In genomic region chr9:113298924-113299770, GRCh38 we compare ENCODE assay signal across 23 cellular contexts.
DNase-seq lines count a peak whose midpoint lies in the region; ATAC-seq lines count a peak whose summit lies in the region.
"Had no signal": no experiment of that assay in that cellular context is flagged by ENCODE, and none has a peak within 500 bp of the region (broad histone marks: within the 10 kb centered on the region; RNA-seq: fewer than 3 reads in every experiment).

No MANE protein-coding gene starts in this region.

- H3K4me1 ChIP-seq in mucosa of stomach (ENCODE audit: control insufficient read depth, insufficient read depth, low read length) = peaks cover 28% of the 10 kb centered on the region
- H3K4me1 ChIP-seq: ascending aorta, esophagus muscularis mucosa, tibial nerve had no signal

- H3K9me3 ChIP-seq in mucosa of stomach (ENCODE audit: control insufficient read depth, low read length) = no peaks in the 10 kb centered on the region
- H3K9me3 ChIP-seq: ascending aorta, esophagus muscularis mucosa, mucosa of descending colon, neutrophil, tibial nerve had no signal

- H3K4me1 Mint-ChIP-seq in T-helper 2 cell treated with Interferon-gamma antibody and Interleukin-4, amounts not matched to agents 5 μg/mL and 100 μg/mL, for 36 hours (ENCODE audit: low read depth) = no peaks in the 10 kb centered on the region
- H3K4me1 Mint-ChIP-seq: activated naive CD4-positive, alpha-beta T cell treated with anti-CD3 and anti-CD28 coated beads, Interleukin-2, amount 10 ng/mL, durations not matched to agents 7 days and 5 days; B cell had no signal

- H3K9me3 Mint-ChIP-seq in T-helper 2 cell treated with Interferon-gamma antibody and Interleukin-4, amounts not matched to agents 5 μg/mL and 100 μg/mL, for 36 hours = no peaks in the 10 kb centered on the region
- H3K9me3 Mint-ChIP-seq: activated CD4-positive, alpha-beta memory T cell treated with anti-CD3 and anti-CD28 coated beads for 36 hours; activated naive CD4-positive, alpha-beta T cell treated with anti-CD3 and anti-CD28 coated beads, Interleukin-2, amount 10 ng/mL, durations not matched to agents 7 days and 5 days; activated T-cell treated with anti-CD3 and anti-CD28 coated beads, Interleukin-2, amount 50 U/mL, for 24 hours; IgD-negative memory B cell; stimulated activated memory B cell treated with anti-CD40 and anti-IgM and Interleukin-4, amounts not matched to agents 10 μg/mL and 1 μg/mL and 100 μg/mL, for 72 hours had no signal

- no peak overlapping the region for H3K4me3 ChIP-seq in mucosa of stomach (ENCODE audit: low read length)
- H3K4me3 ChIP-seq: ascending aorta, esophagus muscularis mucosa, mucosa of descending colon, tibial nerve had no signal

- H3K9ac ChIP-seq in mucosa of stomach (ENCODE audit: low read length) = peak overlapping the region; percentile 48

- H3K27me3 Mint-ChIP-seq in T-helper 2 cell treated with Interferon-gamma antibody and Interleukin-4, amounts not matched to agents 5 μg/mL and 100 μg/mL, for 36 hours (ENCODE audit: low read depth) = peaks cover 8% of the 10 kb centered on the region
- H3K27me3 Mint-ChIP-seq: activated CD4-positive, alpha-beta memory T cell treated with anti-CD3 and anti-CD28 coated beads for 36 hours; activated T-cell treated with anti-CD3 and anti-CD28 coated beads, Interleukin-2, amount 50 U/mL, for 24 hours had no signal

- H3K4me3 Mint-ChIP-seq in T-helper 2 cell treated with Interferon-gamma antibody and Interleukin-4, amounts not matched to agents 5 μg/mL and 100 μg/mL, for 36 hours = no peak overlapping the region
- H3K4me3 Mint-ChIP-seq: activated CD4-positive, alpha-beta memory T cell treated with anti-CD3 and anti-CD28 coated beads for 36 hours; activated naive CD4-positive, alpha-beta T cell treated with anti-CD3 and anti-CD28 coated beads, Interleukin-2, amount 10 ng/mL, durations not matched to agents 7 days and 5 days; activated T-cell treated with anti-CD3 and anti-CD28 coated beads, Interleukin-2, amount 50 U/mL, for 24 hours; B cell; IgD-negative memory B cell; stimulated activated memory B cell treated with anti-CD40 and anti-IgM and Interleukin-4, amounts not matched to agents 10 μg/mL and 1 μg/mL and 100 μg/mL, for 72 hours had no signal

- DNase-seq in NCI-H1436 (lab: John Stamatoyannopoulos, UW) (peak; percentile 85), NCI-H1436 treated with DMSO at 0.1 percent for 48 hours (lab: John Stamatoyannopoulos, UW) (no peak), NCI-H2081 (lab: John Stamatoyannopoulos, UW) (peak; percentile 84 to 96), NCI-H748 treated with DMSO at 0.1 percent for 48 hours (lab: John Stamatoyannopoulos, UW) (peak; percentile 65), DMS114 treated with DMSO at 0.1 percent for 48 hours (lab: John Stamatoyannopoulos, UW; ENCODE audit: unreplicated experiment) (no peak)
- no peak for DNase-seq in T-helper 2 cell treated with Interferon-gamma antibody and Interleukin-4, amounts not matched to agents 5 μg/mL and 100 μg/mL, for 36 hours (ENCODE audit: low spot score)
- DNase-seq: activated CD4-positive, alpha-beta memory T cell treated with anti-CD3 and anti-CD28 coated beads for 36 hours; activated naive CD4-positive, alpha-beta T cell treated with anti-CD3 and anti-CD28 coated beads, Interleukin-2, amount 10 ng/mL, durations not matched to agents 7 days and 5 days; activated T-cell treated with anti-CD3 and anti-CD28 coated beads, Interleukin-2, amount 50 U/mL, for 24 hours; cerebellar nuclear complex; effector CD8-positive, alpha-beta T cell; left ventricle myocardium superior; stimulated activated CD4-positive, alpha-beta T cell treated with anti-CD3 and anti-CD28 coated beads, Interleukin-15, amount 100 ng/mL, for 24 hours had no signal

- H3K36me3 ChIP-seq in mucosa of stomach (ENCODE audit: control insufficient read depth, insufficient read depth, low read length) = no peaks in the 10 kb centered on the region
- H3K36me3 ChIP-seq: ascending aorta had no signal

- H3K36me3 Mint-ChIP-seq in T-helper 2 cell treated with Interferon-gamma antibody and Interleukin-4, amounts not matched to agents 5 μg/mL and 100 μg/mL, for 36 hours (ENCODE audit: low read depth) = no peaks in the 10 kb centered on the region
- H3K36me3 Mint-ChIP-seq: activated CD4-positive, alpha-beta memory T cell treated with anti-CD3 and anti-CD28 coated beads for 36 hours; activated naive CD4-positive, alpha-beta T cell treated with anti-CD3 and anti-CD28 coated beads, Interleukin-2, amount 10 ng/mL, durations not matched to agents 7 days and 5 days; IgD-negative memory B cell; stimulated activated memory B cell treated with anti-CD40 and anti-IgM and Interleukin-4, amounts not matched to agents 10 μg/mL and 1 μg/mL and 100 μg/mL, for 72 hours had no signal

- no peak overlapping the region for H3K27ac Mint-ChIP-seq in T-helper 2 cell treated with Interferon-gamma antibody and Interleukin-4, amounts not matched to agents 5 μg/mL and 100 μg/mL, for 36 hours
- H3K27ac Mint-ChIP-seq: activated CD4-positive, alpha-beta memory T cell treated with anti-CD3 and anti-CD28 coated beads for 36 hours; activated naive CD4-positive, alpha-beta T cell treated with anti-CD3 and anti-CD28 coated beads, Interleukin-2, amount 10 ng/mL, durations not matched to agents 7 days and 5 days; activated T-cell treated with anti-CD3 and anti-CD28 coated beads, Interleukin-2, amount 50 U/mL, for 24 hours; B cell; stimulated activated memory B cell treated with anti-CD40 and anti-IgM and Interleukin-4, amounts not matched to agents 10 μg/mL and 1 μg/mL and 100 μg/mL, for 72 hours had no signal

- no peaks in the 10 kb centered on the region for H3K27me3 ChIP-seq in mucosa of stomach (ENCODE audit: control insufficient read depth, insufficient read depth, low read length)
- H3K27me3 ChIP-seq: ascending aorta, neutrophil, tibial nerve had no signal

- ATAC-seq in GM21529 (IDR thresholded peaks at IDR 0.05; ENCODE audit: unreplicated experiment) = no peak
- ATAC-seq: left ventricle myocardium superior; stimulated activated memory B cell treated with anti-CD40 and anti-IgM and Interleukin-4, amounts not matched to agents 10 μg/mL and 1 μg/mL and 100 μg/mL, for 72 hours had no signal

Comparison
In these comparisons a context has a peak if more than half of its experiments do, and no peak if none do; other contexts are left out.
1. DNase-seq: peak in NCI-H1436 (single experiment), NCI-H2081 (2 of 2) and NCI-H748 treated with DMSO at 0.1 percent for 48 hours (single experiment); none in NCI-H1436 treated with DMSO at 0.1 percent for 48 hours (single experiment), T-helper 2 cell treated with Interferon-gamma antibody and Interleukin-4, amounts not matched to agents 5 μg/mL and 100 μg/mL, for 36 hours (single experiment) and DMS114 treated with DMSO at 0.1 percent for 48 hours (single experiment).